Comparison of ENCODE assay signal across 1 cellular context in the genomic region with DNA sequence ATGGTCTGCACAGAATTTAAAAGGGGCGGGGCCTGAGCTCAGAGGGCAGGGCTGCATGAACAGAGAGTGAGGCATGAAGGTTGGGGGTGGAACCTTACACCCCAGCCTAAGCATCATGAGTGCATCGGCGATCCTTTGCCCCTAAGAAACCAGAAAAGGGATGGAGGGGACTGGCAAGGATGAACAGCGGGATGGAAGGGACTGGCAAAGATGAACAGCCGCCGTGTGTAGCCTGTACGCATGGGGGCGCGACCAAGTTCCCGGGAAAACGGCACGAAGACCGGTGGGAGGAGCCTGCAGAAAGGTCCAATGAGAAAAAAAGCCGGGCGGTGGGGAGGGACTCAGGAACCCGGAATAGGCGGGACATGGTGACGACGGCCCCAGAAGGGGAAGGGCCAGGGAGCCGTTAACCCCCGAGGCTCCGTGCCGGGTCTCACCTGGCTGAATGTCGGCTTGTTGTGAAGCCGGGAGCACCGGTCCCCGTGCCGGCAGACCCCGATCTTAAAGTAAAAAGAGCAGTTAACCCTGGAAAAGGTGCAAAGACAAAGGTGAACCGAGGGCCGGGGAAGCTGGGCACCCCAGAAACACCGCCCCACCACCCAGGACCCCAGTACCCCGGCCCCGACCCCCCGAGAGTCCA.
TF ChIP-seq lines count a peak whose summit lies in the region.

No MANE protein-coding gene starts in this region.

TF ChIP-seq in HepG2, 621 proteins besides CTCF, POLR2A, EP300 and RAD21 (continues in another document):
- peak; percentile 51 for TF ChIP-seq ARID4A (CRISPR knock-in tag; IDR thresholded peaks at IDR 0.05; ENCODE audit: borderline replicate concordance)
- peak; percentile 72; the same call in 1 of the 2 replicates for TF ChIP-seq SIN3A (IDR thresholded peaks at IDR 0.05; ENCODE audit: borderline replicate concordance, low read depth, low read length)
- TF ChIP-seq PHF8 (CRISPR knock-in tag; IDR thresholded peaks at IDR 0.05) = peak; percentile 4; the same call in 1 of the 2 replicates
- peak; percentile 54; the same call in 1 of the 2 replicates for TF ChIP-seq SP4 (CRISPR knock-in tag; IDR thresholded peaks at IDR 0.05)
- TF ChIP-seq RNF2 (conservative IDR thresholded peaks at IDR 0.05; ENCODE audit: low read depth) = no peak
- TF ChIP-seq, protein P1, sequence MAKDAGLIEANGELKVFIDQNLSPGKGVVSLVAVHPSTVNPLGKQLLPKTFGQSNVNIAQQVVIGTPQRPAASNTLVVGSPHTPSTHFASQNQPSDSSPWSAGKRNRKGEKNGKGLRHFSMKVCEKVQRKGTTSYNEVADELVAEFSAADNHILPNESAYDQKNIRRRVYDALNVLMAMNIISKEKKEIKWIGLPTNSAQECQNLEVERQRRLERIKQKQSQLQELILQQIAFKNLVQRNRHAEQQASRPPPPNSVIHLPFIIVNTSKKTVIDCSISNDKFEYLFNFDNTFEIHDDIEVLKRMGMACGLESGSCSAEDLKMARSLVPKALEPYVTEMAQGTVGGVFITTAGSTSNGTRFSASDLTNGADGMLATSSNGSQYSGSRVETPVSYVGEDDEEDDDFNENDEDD (CRISPR knock-in tag; IDR thresholded peaks at IDR 0.05; ENCODE audit: borderline replicate concordance) = peak; percentile 53; the same call in 1 of the 2 replicates
- 0 out of 2 replicates have a peak, but pooled peaks have one; percentile 2 for TF ChIP-seq HNF1A (IDR thresholded peaks at IDR 0.05; ENCODE audit: low read depth)
- TF ChIP-seq HNF1A (CRISPR knock-in tag; IDR thresholded peaks at IDR 0.05; ENCODE audit: borderline replicate concordance) = no peak
- TF ChIP-seq HNRNPLL (IDR thresholded peaks at IDR 0.05; ENCODE audit: low read depth, low read length, poor library complexity, severe bottlenecking) = peak; percentile 53
- no peak for TF ChIP-seq LCORL (IDR thresholded peaks at IDR 0.05)
- TF ChIP-seq LCORL (CRISPR knock-in tag; IDR thresholded peaks at IDR 0.05) = no peak
- TF ChIP-seq ZBTB33 (CRISPR knock-in tag; IDR thresholded peaks at IDR 0.05) = no peak
- peak; percentile 21 for TF ChIP-seq AGO2 (optimal IDR thresholded peaks at IDR 0.05; ENCODE audit: low read depth, low read length)
- TF ChIP-seq MXD4 (CRISPR knock-in tag; IDR thresholded peaks at IDR 0.05) = peak; percentile 46; the same call in 1 of the 2 replicates
- TF ChIP-seq, protein P2, sequence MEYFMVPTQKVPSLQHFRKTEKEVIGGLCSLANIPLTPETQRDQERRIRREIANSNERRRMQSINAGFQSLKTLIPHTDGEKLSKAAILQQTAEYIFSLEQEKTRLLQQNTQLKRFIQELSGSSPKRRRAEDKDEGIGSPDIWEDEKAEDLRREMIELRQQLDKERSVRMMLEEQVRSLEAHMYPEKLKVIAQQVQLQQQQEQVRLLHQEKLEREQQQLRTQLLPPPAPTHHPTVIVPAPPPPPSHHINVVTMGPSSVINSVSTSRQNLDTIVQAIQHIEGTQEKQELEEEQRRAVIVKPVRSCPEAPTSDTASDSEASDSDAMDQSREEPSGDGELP (IDR thresholded peaks at IDR 0.05; ENCODE audit: borderline replicate concordance, low read depth) = peak; percentile 9; the same call in 1 of the 2 replicates
- peak; percentile 83 for TF ChIP-seq TFDP2 (CRISPR knock-in tag; IDR thresholded peaks at IDR 0.05)
- TF ChIP-seq SOX5 (CRISPR knock-in tag; IDR thresholded peaks at IDR 0.05; ENCODE audit: borderline replicate concordance) = no peak
- no peak for TF ChIP-seq NCOA5 (CRISPR knock-in tag; IDR thresholded peaks at IDR 0.05)
- TF ChIP-seq MXI1 (IDR thresholded peaks at IDR 0.05; ENCODE audit: borderline replicate concordance, low read depth, low read length) = peak; percentile 89; the same call in 2 of the 3 replicates
- peak; percentile 86; the same call in 1 of the 2 replicates for TF ChIP-seq GABPB1 (CRISPR knock-in tag; IDR thresholded peaks at IDR 0.05)
- TF ChIP-seq ZNF788 (CRISPR knock-in tag; IDR thresholded peaks at IDR 0.05; ENCODE audit: borderline replicate concordance) = peak; percentile 56; the same call in 1 of the 2 replicates
- peak; percentile 46; the same call in 1 of the 2 replicates for TF ChIP-seq SALL2 (CRISPR knock-in tag; IDR thresholded peaks at IDR 0.05)
- TF ChIP-seq MYC (CRISPR knock-in tag; IDR thresholded peaks at IDR 0.05; ENCODE audit: borderline replicate concordance) = peak; percentile 39; the same call in 1 of the 2 replicates
- peak; percentile 64 for TF ChIP-seq RBFOX2 (IDR thresholded peaks at IDR 0.05; ENCODE audit: low read depth, low read length)
- TF ChIP-seq GZF1 (CRISPR knock-in tag; IDR thresholded peaks at IDR 0.05) = no peak
- TF ChIP-seq IKZF4 (CRISPR knock-in tag; IDR thresholded peaks at IDR 0.05; ENCODE audit: borderline replicate concordance, low read depth, not compliant biosample characterization) = no peak
- TF ChIP-seq ZBTB25 (CRISPR knock-in tag; IDR thresholded peaks at IDR 0.05) = 0 out of 2 replicates have a peak, but pooled peaks have one; percentile 19
- TF ChIP-seq SP2 (CRISPR knock-in tag; IDR thresholded peaks at IDR 0.05) = peak; percentile 76
- no peak for TF ChIP-seq ZSCAN25 (CRISPR knock-in tag; IDR thresholded peaks at IDR 0.05)
- no peak for TF ChIP-seq ZNF850 (CRISPR knock-in tag; conservative IDR thresholded peaks at IDR 0.05)
- no peak for TF ChIP-seq ZNF792 (CRISPR knock-in tag; IDR thresholded peaks at IDR 0.05)
- TF ChIP-seq KDM5A (IDR thresholded peaks at IDR 0.05; ENCODE audit: borderline replicate concordance, low read length) = peak; percentile 87
- peak; percentile 77 for TF ChIP-seq NFYB (CRISPR knock-in tag; IDR thresholded peaks at IDR 0.05)
